In genomic region chr2:192876698-192877097, GRCh38 we compare ENCODE assay signal across 24 cellular contexts.
"Had no signal": no experiment of that assay in that cellular context is flagged by ENCODE, and none has a peak within 500 bp of the region (broad histone marks: within the 10 kb centered on the region; RNA-seq: fewer than 3 reads in every experiment).

No MANE protein-coding gene starts in this region.

- H3K27ac ChIP-seq: colonic mucosa, coronary artery, dorsolateral prefrontal cortex, epithelial cell of prostate, esophagus muscularis mucosa, foreskin keratinocyte, gastrocnemius medialis, gastroesophageal sphincter, heart left ventricle, heart right ventricle, hepatocyte had no signal

- H3K27me3 ChIP-seq: colonic mucosa, dorsolateral prefrontal cortex, esophagus muscularis mucosa, foreskin keratinocyte, gastrocnemius medialis, gastroesophageal sphincter, heart left ventricle, heart right ventricle, hepatocyte had no signal

- H3K4me2 ChIP-seq: hepatocyte had no signal

- H3K9me3 Mint-ChIP-seq: endodermal cell had no signal

- H3K4me1 ChIP-seq: colonic mucosa, esophagus muscularis mucosa, foreskin keratinocyte, gastrocnemius medialis, gastroesophageal sphincter, heart left ventricle, heart right ventricle had no signal

- H3K4me3 ChIP-seq: colonic mucosa, coronary artery, dorsolateral prefrontal cortex, esophagus muscularis mucosa, gastrocnemius medialis, gastroesophageal sphincter, heart left ventricle, heart right ventricle, hepatocyte had no signal

- H3K9me3 ChIP-seq: colonic mucosa, esophagus muscularis mucosa, gastrocnemius medialis, gastroesophageal sphincter, heart left ventricle had no signal

- ATAC-seq: effector memory CD8-positive, alpha-beta T cell; esophagus mucosa; foreskin keratinocyte; gastrocnemius medialis; gastroesophageal sphincter; heart left ventricle; heart right ventricle had no signal

- DNase-seq: colonic mucosa; cortex of kidney; dermis blood vessel endothelial cell; dorsolateral prefrontal cortex; effector CD4-positive, alpha-beta T cell; effector CD8-positive, alpha-beta T cell; effector memory CD8-positive, alpha-beta T cell; endodermal cell; erythroblast; foreskin fibroblast; foreskin keratinocyte; foreskin melanocyte; gastrocnemius medialis; glutamatergic neuron; head of caudate nucleus; heart left ventricle; heart right ventricle had no signal

- H3K4me3 Mint-ChIP-seq: dendritic cell treated with granulocyte-macrophage colony-stimulating factor and Interleukin-4, amounts not matched to agents 40 ng/mL and 50 ng/mL, for 4 days; effector memory CD8-positive, alpha-beta T cell; endodermal cell had no signal

- H3K4me1 Mint-ChIP-seq: endodermal cell had no signal

- H3K36me3 ChIP-seq: colonic mucosa, esophagus muscularis mucosa, gastrocnemius medialis, gastroesophageal sphincter, heart left ventricle, heart right ventricle had no signal

- H3K27me3 Mint-ChIP-seq: dendritic cell treated with granulocyte-macrophage colony-stimulating factor and Interleukin-4, amounts not matched to agents 40 ng/mL and 50 ng/mL, for 4 days; effector memory CD8-positive, alpha-beta T cell had no signal

- H2AFZ ChIP-seq: hepatocyte had no signal

- H3K79me2 ChIP-seq: hepatocyte had no signal

- H3K27ac Mint-ChIP-seq: dendritic cell treated with granulocyte-macrophage colony-stimulating factor and Interleukin-4, amounts not matched to agents 40 ng/mL and 50 ng/mL, for 4 days; effector memory CD8-positive, alpha-beta T cell; endodermal cell had no signal
